27 cellular contexts compared by ENCODE assay signal in the genomic region with DNA sequence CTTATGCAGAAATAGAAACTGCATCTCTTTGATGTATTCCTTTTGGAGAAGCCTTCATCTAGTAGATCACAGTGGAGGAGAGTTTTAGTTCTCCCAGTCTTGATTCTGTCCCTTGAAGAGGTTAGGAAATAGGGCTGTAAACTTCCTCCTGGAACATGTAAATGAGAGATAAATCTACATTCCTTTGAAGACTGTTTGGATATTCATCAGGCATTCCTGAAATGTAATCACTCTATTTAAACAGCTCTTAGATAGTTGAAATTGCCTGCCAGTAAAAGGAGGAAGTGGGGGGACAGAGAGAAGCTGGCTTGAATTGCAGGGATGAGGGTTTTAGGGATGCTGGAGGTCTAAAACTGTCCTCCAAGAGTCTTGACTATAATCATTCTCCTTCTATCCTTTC.
"Had no signal": no experiment of that assay in that cellular context is flagged by ENCODE, and none has a peak within 500 bp of the region (broad histone marks: within the 10 kb centered on the region; RNA-seq: fewer than 3 reads in every experiment).

No MANE protein-coding gene starts in this region.

- H3K4me3 ChIP-seq: adrenal gland, breast epithelium, K562 had no signal

- H3K36me3 Mint-ChIP-seq: activated naive CD8-positive, alpha-beta T cell treated with anti-CD3 and anti-CD28 coated beads, Interleukin-2, amount 10 ng/mL, durations not matched to agents 7 days and 5 days; T-cell had no signal

- H3K36me3 ChIP-seq: adrenal gland, breast epithelium had no signal

- DNase-seq: activated CD4-positive, alpha-beta T cell treated with anti-CD3 and anti-CD28 coated beads for 36 hours; activated CD4-positive, alpha-beta T cell treated with anti-CD3 and anti-CD28 coated beads, Interleukin-2, amount 50 U/mL, for 1 hour; activated CD8-positive, alpha-beta memory T cell treated with anti-CD3 and anti-CD28 coated beads, Interleukin-2, amount 50 U/mL, for 4 hours; activated CD8-positive, alpha-beta T cell treated with anti-CD3 and anti-CD28 coated beads for 36 hours; activated naive CD4-positive, alpha-beta T cell treated with anti-CD3 and anti-CD28 coated beads, Interleukin-2, amount 50 U/mL, for 16 hours; activated naive CD8-positive, alpha-beta T cell treated with anti-CD3 and anti-CD28 coated beads, Interleukin-2, amount 10 ng/mL, durations not matched to agents 7 days and 5 days; activated T-cell treated with anti-CD3 and anti-CD28 coated beads, Interleukin-2, amount 50 U/mL, for 72 hours; adrenal gland; aorta; caudate nucleus; Karpas-422; MM.1S; NCI-H1105; NCI-H1436; NCI-H1694 treated with DMSO at 0.1 percent for 48 hours; NCI-H2029 treated with DMSO at 0.1 percent for 48 hours; NCI-H510A treated with DMSO at 0.1 percent for 48 hours; NCI-H69; NK-92 treated with Interleukin-12 subunit alpha and Interleukin-12 subunit beta, amount 100 ng/mL, for 24 hours; PC-3; SHP77; T-cell; T-helper 2 cell; T1000 had no signal

- H3K4me1 Mint-ChIP-seq: activated CD4-positive, alpha-beta T cell treated with anti-CD3 and anti-CD28 coated beads for 36 hours; activated naive CD8-positive, alpha-beta T cell treated with anti-CD3 and anti-CD28 coated beads, Interleukin-2, amount 10 ng/mL, durations not matched to agents 7 days and 5 days; T-cell had no signal

- H3K27me3 ChIP-seq: adrenal gland, breast epithelium had no signal

- H3K9me3 ChIP-seq: adrenal gland, breast epithelium had no signal

- H3K4me3 Mint-ChIP-seq: activated CD4-positive, alpha-beta T cell treated with anti-CD3 and anti-CD28 coated beads for 36 hours; activated CD8-positive, alpha-beta T cell treated with anti-CD3 and anti-CD28 coated beads for 36 hours; activated naive CD8-positive, alpha-beta T cell treated with anti-CD3 and anti-CD28 coated beads, Interleukin-2, amount 10 ng/mL, durations not matched to agents 7 days and 5 days; activated T-cell treated with anti-CD3 and anti-CD28 coated beads, Interleukin-2, amount 50 U/mL, for 72 hours; T-cell had no signal

- H3K27me3 Mint-ChIP-seq: activated CD4-positive, alpha-beta T cell treated with anti-CD3 and anti-CD28 coated beads for 36 hours; activated CD8-positive, alpha-beta T cell treated with anti-CD3 and anti-CD28 coated beads for 36 hours; activated naive CD8-positive, alpha-beta T cell treated with anti-CD3 and anti-CD28 coated beads, Interleukin-2, amount 10 ng/mL, durations not matched to agents 7 days and 5 days; T-cell had no signal

- H3K4me1 ChIP-seq: adrenal gland, breast epithelium had no signal

- ATAC-seq: activated CD4-positive, alpha-beta T cell treated with anti-CD3 and anti-CD28 coated beads for 36 hours; activated CD8-positive, alpha-beta T cell treated with anti-CD3 and anti-CD28 coated beads for 36 hours; activated T-cell treated with anti-CD3 and anti-CD28 coated beads, Interleukin-2, amount 50 U/mL, for 72 hours; K562; PC-3; T-cell had no signal

- H3K27ac Mint-ChIP-seq: activated CD4-positive, alpha-beta T cell treated with anti-CD3 and anti-CD28 coated beads for 36 hours; activated CD8-positive, alpha-beta T cell treated with anti-CD3 and anti-CD28 coated beads for 36 hours; activated naive CD8-positive, alpha-beta T cell treated with anti-CD3 and anti-CD28 coated beads, Interleukin-2, amount 10 ng/mL, durations not matched to agents 7 days and 5 days; activated T-cell treated with anti-CD3 and anti-CD28 coated beads, Interleukin-2, amount 50 U/mL, for 72 hours; T-cell had no signal

- H3K27ac ChIP-seq: adrenal gland, breast epithelium, VCaP had no signal
